ENCODE assay signal across 1 cellular context in the genomic region with DNA sequence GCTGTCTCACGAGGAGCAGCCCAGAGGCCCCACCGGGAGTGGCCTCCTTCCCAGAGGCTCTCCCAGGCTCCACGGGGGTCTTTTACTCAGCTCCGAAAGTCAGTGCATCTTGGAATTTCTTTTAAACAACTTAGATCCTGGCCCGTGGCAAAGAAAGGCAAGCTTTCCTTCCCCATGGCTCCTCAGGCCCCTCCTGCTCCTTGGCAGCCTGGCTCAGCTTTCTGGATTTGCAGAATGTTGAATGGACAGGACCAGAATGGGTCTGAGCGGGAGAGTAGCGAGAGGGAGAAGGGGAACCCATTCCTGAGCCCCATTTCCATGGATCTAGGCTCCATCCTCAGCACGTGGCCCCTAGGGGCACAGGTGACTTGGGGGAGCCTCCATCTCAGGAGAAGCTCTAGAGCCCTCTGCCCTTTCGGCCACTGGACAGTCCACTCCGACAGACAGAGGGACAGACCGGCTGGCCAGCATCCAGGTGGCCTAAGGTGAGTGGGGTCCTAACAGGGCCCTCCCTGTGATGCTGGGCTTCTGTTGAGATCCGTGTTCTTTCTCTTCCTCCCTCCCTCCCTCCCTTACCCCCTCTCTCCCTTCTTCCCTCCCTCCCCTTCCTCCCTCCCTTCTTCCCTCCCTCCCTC.
TF ChIP-seq lines count a peak whose summit lies in the region.

No MANE protein-coding gene starts in this region.

TF ChIP-seq in H1, 55 proteins besides CTCF, POLR2A, EP300 and RAD21:
- TF ChIP-seq POU5F1 (IDR thresholded peaks at IDR 0.05; ENCODE audit: low read depth, low read length) (no peak), SAP30 (IDR thresholded peaks at IDR 0.05; ENCODE audit: insufficient read depth, insufficient replicate concordance, low read length) (no peak)
- TF ChIP-seq, protein P1, sequence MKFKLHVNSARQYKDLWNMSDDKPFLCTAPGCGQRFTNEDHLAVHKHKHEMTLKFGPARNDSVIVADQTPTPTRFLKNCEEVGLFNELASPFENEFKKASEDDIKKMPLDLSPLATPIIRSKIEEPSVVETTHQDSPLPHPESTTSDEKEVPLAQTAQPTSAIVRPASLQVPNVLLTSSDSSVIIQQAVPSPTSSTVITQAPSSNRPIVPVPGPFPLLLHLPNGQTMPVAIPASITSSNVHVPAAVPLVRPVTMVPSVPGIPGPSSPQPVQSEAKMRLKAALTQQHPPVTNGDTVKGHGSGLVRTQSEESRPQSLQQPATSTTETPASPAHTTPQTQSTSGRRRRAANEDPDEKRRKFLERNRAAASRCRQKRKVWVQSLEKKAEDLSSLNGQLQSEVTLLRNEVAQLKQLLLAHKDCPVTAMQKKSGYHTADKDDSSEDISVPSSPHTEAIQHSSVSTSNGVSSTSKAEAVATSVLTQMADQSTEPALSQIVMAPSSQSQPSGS (IDR thresholded peaks at IDR 0.05; ENCODE audit: low read length) = no peak
